Comparison of ENCODE assay signal across 26 cellular contexts in the genomic region with DNA sequence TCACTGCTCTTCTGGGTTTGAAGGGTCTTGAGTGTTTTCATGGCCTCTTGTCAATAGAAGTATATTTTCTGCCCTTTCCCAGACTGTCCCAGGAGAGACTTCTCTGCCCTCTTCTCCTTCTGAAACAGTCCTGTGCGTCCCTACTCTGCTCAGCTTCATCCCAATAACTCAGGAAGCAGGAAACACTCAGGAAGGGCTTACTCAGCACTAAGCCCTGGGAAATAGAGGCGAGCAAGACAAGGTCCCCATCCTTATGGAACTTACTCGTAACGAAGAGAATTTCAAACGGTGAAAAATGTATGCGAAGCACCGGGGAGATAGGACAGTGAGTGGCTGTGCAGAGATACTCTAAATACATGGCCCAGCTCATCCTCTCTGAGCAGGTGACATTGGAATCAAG.
"Had no signal": no experiment of that assay in that cellular context is flagged by ENCODE, and none has a peak within 500 bp of the region (broad histone marks: within the 10 kb centered on the region; RNA-seq: fewer than 3 reads in every experiment).

No MANE protein-coding gene starts in this region.

- H3K4me1 Mint-ChIP-seq: activated naive CD4-positive, alpha-beta T cell treated with anti-CD3 and anti-CD28 coated beads, Interleukin-2, amount 50 U/mL, for 24 hours; activated naive CD8-positive, alpha-beta T cell treated with anti-CD3 and anti-CD28 coated beads, Interleukin-2, amount 50 U/mL, for 24 hours; central memory CD8-positive, alpha-beta T cell; immature natural killer cell had no signal

- H3K27ac Mint-ChIP-seq: activated CD4-positive, alpha-beta memory T cell treated with anti-CD3 and anti-CD28 coated beads, Interleukin-2, amount 10 ng/mL, durations not matched to agents 7 days and 5 days; activated CD4-positive, alpha-beta T cell treated with anti-CD3 and anti-CD28 coated beads, Interleukin-2, amount 10 ng/mL, durations not matched to agents 7 days and 5 days; activated naive CD4-positive, alpha-beta T cell treated with anti-CD3 and anti-CD28 coated beads, Interleukin-2, amount 50 U/mL, for 24 hours; activated naive CD8-positive, alpha-beta T cell treated with anti-CD3 and anti-CD28 coated beads, Interleukin-2, amount 50 U/mL, for 24 hours; activated T-helper 2 cell treated with anti-CD3 and anti-CD28 coated beads, Interferon-gamma antibody, Interleukin-2, Interleukin-4, amounts not matched to agents 10 μg/mL and 5 μg/mL and 100 μg/mL, durations not matched to agents 14 hours and 24 hours and 36 hours; immature natural killer cell; naive thymus-derived CD4-positive, alpha-beta T cell; stimulated activated naive CD8-positive, alpha-beta T cell treated with anti-CD3 and anti-CD28 coated beads, Interleukin-15, amount 100 ng/mL, for 72 hours had no signal

- H3K4me1 ChIP-seq: parathyroid adenoma, thyroid gland had no signal

- H3K4me3 ChIP-seq: thyroid gland had no signal

- H3K36me3 Mint-ChIP-seq: activated naive CD4-positive, alpha-beta T cell treated with anti-CD3 and anti-CD28 coated beads, Interleukin-2, amount 50 U/mL, for 24 hours; immature natural killer cell; naive thymus-derived CD4-positive, alpha-beta T cell had no signal

- H3K9ac ChIP-seq: parathyroid adenoma had no signal

- FAIRE-seq: bronchial epithelial cell, colon, kidney had no signal

- H3K27me3 ChIP-seq: thyroid gland had no signal

- H3K27ac ChIP-seq: parathyroid adenoma, thyroid gland had no signal

- H3K79me2 ChIP-seq: parathyroid adenoma had no signal

- H3K4me3 Mint-ChIP-seq: activated CD4-positive, alpha-beta memory T cell treated with anti-CD3 and anti-CD28 coated beads, Interleukin-2, amount 10 ng/mL, durations not matched to agents 7 days and 5 days; activated CD4-positive, alpha-beta T cell treated with anti-CD3 and anti-CD28 coated beads, Interleukin-2, amount 10 ng/mL, durations not matched to agents 7 days and 5 days; activated naive CD4-positive, alpha-beta T cell treated with anti-CD3 and anti-CD28 coated beads, Interleukin-2, amount 50 U/mL, for 24 hours; activated naive CD8-positive, alpha-beta T cell treated with anti-CD3 and anti-CD28 coated beads, Interleukin-2, amount 50 U/mL, for 24 hours; activated T-cell treated with anti-CD3 and anti-CD28 coated beads, Interleukin-2, amount 50 U/mL, for 4 hours; central memory CD8-positive, alpha-beta T cell; immature natural killer cell; naive thymus-derived CD4-positive, alpha-beta T cell; stimulated activated naive CD8-positive, alpha-beta T cell treated with anti-CD3 and anti-CD28 coated beads, Interleukin-15, amount 100 ng/mL, for 72 hours had no signal

- H3K27me3 Mint-ChIP-seq: activated naive CD4-positive, alpha-beta T cell treated with anti-CD3 and anti-CD28 coated beads, Interleukin-2, amount 50 U/mL, for 24 hours; activated naive CD8-positive, alpha-beta T cell treated with anti-CD3 and anti-CD28 coated beads, Interleukin-2, amount 50 U/mL, for 24 hours; central memory CD8-positive, alpha-beta T cell; naive thymus-derived CD4-positive, alpha-beta T cell; stimulated activated naive CD8-positive, alpha-beta T cell treated with anti-CD3 and anti-CD28 coated beads, Interleukin-15, amount 100 ng/mL, for 72 hours had no signal

- ATAC-seq: activated naive CD8-positive, alpha-beta T cell treated with anti-CD3 and anti-CD28 coated beads, Interleukin-2, amount 50 U/mL, for 24 hours; activated T-cell treated with anti-CD3 and anti-CD28 coated beads, Interleukin-2, amount 50 U/mL, for 4 hours; left colon; naive thymus-derived CD4-positive, alpha-beta T cell had no signal

- DNase-seq: activated CD4-positive, alpha-beta memory T cell treated with anti-CD3 and anti-CD28 coated beads, Interleukin-2, amount 10 ng/mL, durations not matched to agents 7 days and 5 days; activated CD4-positive, alpha-beta T cell treated with anti-CD3 and anti-CD28 coated beads, Interleukin-2, amount 10 ng/mL, durations not matched to agents 7 days and 5 days; activated CD4-positive, CD25-positive, alpha-beta regulatory T cell treated with anti-CD3 and anti-CD28 coated beads, Interleukin-2, amount 50 U/mL, for 72 hours; activated naive CD8-positive, alpha-beta T cell treated with anti-CD3 and anti-CD28 coated beads, Interleukin-2, amount 50 U/mL, for 24 hours; activated T-cell treated with anti-CD3 and anti-CD28 coated beads, Interleukin-2, amount 50 U/mL, for 4 hours; effector memory CD4-positive, alpha-beta T cell; head of caudate nucleus; hippocampal formation; immature natural killer cell; kidney; left colon; midbrain; naive thymus-derived CD4-positive, alpha-beta T cell; nucleus accumbens; right cardiac atrium; stimulated activated CD4-positive, alpha-beta T cell treated with anti-CD3 and anti-CD28 coated beads, Interleukin-2, amount 100 ng/mL, for 48 hours; stimulated activated naive CD8-positive, alpha-beta T cell treated with anti-CD3 and anti-CD28 coated beads, Interleukin-15, amount 100 ng/mL, for 72 hours; substantia nigra; T-helper 2 cell; thyroid gland had no signal

- H3K36me3 ChIP-seq: thyroid gland had no signal

- H3K9me3 Mint-ChIP-seq: activated CD4-positive, alpha-beta memory T cell treated with anti-CD3 and anti-CD28 coated beads, Interleukin-2, amount 10 ng/mL, durations not matched to agents 7 days and 5 days; activated CD4-positive, alpha-beta T cell treated with anti-CD3 and anti-CD28 coated beads, Interleukin-2, amount 10 ng/mL, durations not matched to agents 7 days and 5 days; activated naive CD4-positive, alpha-beta T cell treated with anti-CD3 and anti-CD28 coated beads, Interleukin-2, amount 50 U/mL, for 24 hours; activated naive CD8-positive, alpha-beta T cell treated with anti-CD3 and anti-CD28 coated beads, Interleukin-2, amount 50 U/mL, for 24 hours; activated T-cell treated with anti-CD3 and anti-CD28 coated beads, Interleukin-2, amount 50 U/mL, for 4 hours; activated T-helper 2 cell treated with anti-CD3 and anti-CD28 coated beads, Interferon-gamma antibody, Interleukin-2, Interleukin-4, amounts not matched to agents 10 μg/mL and 5 μg/mL and 100 μg/mL, durations not matched to agents 14 hours and 24 hours and 36 hours; central memory CD8-positive, alpha-beta T cell; immature natural killer cell; stimulated activated naive CD8-positive, alpha-beta T cell treated with anti-CD3 and anti-CD28 coated beads, Interleukin-15, amount 100 ng/mL, for 72 hours had no signal

- H3K9me3 ChIP-seq: thyroid gland had no signal

- H2AFZ ChIP-seq: parathyroid adenoma had no signal
